ENCODE assay signal across 19 cellular contexts in genomic region chr2:30492185-30492584, GRCh38.
"Had no signal": no experiment of that assay in that cellular context is flagged by ENCODE, and none has a peak within 500 bp of the region (broad histone marks: within the 10 kb centered on the region; RNA-seq: fewer than 3 reads in every experiment).

No MANE protein-coding gene starts in this region.

- FAIRE-seq: frontal cortex had no signal

- H3K27me3 ChIP-seq: brain microvascular endothelial cell, tibial nerve, vagina had no signal

- H3K4me1 ChIP-seq: tibial nerve had no signal

- H3K4me3 Mint-ChIP-seq: activated naive CD4-positive, alpha-beta T cell treated with anti-CD3 and anti-CD28 coated beads, Interleukin-2, amount 10 ng/mL, durations not matched to agents 7 days and 5 days; central memory CD8-positive, alpha-beta T cell; immature natural killer cell; stimulated activated memory B cell treated with anti-CD40 and anti-IgM and Interleukin-4, amounts not matched to agents 10 μg/mL and 1 μg/mL and 100 μg/mL, for 72 hours had no signal

- H3K27me3 Mint-ChIP-seq: activated naive CD4-positive, alpha-beta T cell treated with anti-CD3 and anti-CD28 coated beads, Interleukin-2, amount 10 ng/mL, durations not matched to agents 7 days and 5 days; central memory CD8-positive, alpha-beta T cell; stimulated activated memory B cell treated with anti-CD40 and anti-IgM and Interleukin-4, amounts not matched to agents 10 μg/mL and 1 μg/mL and 100 μg/mL, for 72 hours had no signal

- ATAC-seq: activated CD4-positive, CD25-positive, alpha-beta regulatory T cell treated with anti-CD3 and anti-CD28 coated beads, Interleukin-2, amount 50 U/mL, for 24 hours; left cardiac atrium; lower lobe of right lung; stimulated activated memory B cell treated with anti-CD40 and anti-IgM and Interleukin-4, amounts not matched to agents 10 μg/mL and 1 μg/mL and 100 μg/mL, for 72 hours had no signal

- H3K9me3 Mint-ChIP-seq: central memory CD8-positive, alpha-beta T cell; immature natural killer cell had no signal

- DNase-seq: activated CD4-positive, alpha-beta T cell treated with anti-CD3 and anti-CD28 coated beads, Interleukin-2, amount 50 U/mL, for 1 hour; activated CD8-positive, alpha-beta memory T cell treated with anti-CD3 and anti-CD28 coated beads for 24 hours; activated naive CD4-positive, alpha-beta T cell treated with anti-CD3 and anti-CD28 coated beads, Interleukin-2, amount 10 ng/mL, durations not matched to agents 7 days and 5 days; activated T-cell treated with anti-CD3 and anti-CD28 coated beads for 4 hours; brain microvascular endothelial cell; cortex of kidney; effector CD8-positive, alpha-beta T cell; head of caudate nucleus; immature natural killer cell; left cardiac atrium; lower lobe of right lung; stimulated activated CD4-positive, alpha-beta T cell treated with anti-CD3 and anti-CD28 coated beads, Interleukin-2, amount 100 ng/mL, for 48 hours had no signal

- H3K9me3 ChIP-seq: lower lobe of right lung, tibial nerve, vagina had no signal

- H3K36me3 ChIP-seq: brain microvascular endothelial cell, lower lobe of right lung, tibial nerve, vagina had no signal

- H3K4me3 ChIP-seq: lower lobe of right lung, tibial nerve, vagina had no signal

- H3K27ac Mint-ChIP-seq: activated naive CD4-positive, alpha-beta T cell treated with anti-CD3 and anti-CD28 coated beads, Interleukin-2, amount 10 ng/mL, durations not matched to agents 7 days and 5 days; activated T-helper 2 cell treated with anti-CD3 and anti-CD28 coated beads, Interferon-gamma antibody, Interleukin-2, Interleukin-4, amounts not matched to agents 10 μg/mL and 5 μg/mL and 100 μg/mL, durations not matched to agents 14 hours and 24 hours and 36 hours; immature natural killer cell; stimulated activated memory B cell treated with anti-CD40 and anti-IgM and Interleukin-4, amounts not matched to agents 10 μg/mL and 1 μg/mL and 100 μg/mL, for 72 hours had no signal

- H3K27ac ChIP-seq: brain microvascular endothelial cell, lower lobe of right lung, tibial nerve, vagina had no signal
